Comparison of ENCODE assay signal across 12 cellular contexts in the genomic region with DNA sequence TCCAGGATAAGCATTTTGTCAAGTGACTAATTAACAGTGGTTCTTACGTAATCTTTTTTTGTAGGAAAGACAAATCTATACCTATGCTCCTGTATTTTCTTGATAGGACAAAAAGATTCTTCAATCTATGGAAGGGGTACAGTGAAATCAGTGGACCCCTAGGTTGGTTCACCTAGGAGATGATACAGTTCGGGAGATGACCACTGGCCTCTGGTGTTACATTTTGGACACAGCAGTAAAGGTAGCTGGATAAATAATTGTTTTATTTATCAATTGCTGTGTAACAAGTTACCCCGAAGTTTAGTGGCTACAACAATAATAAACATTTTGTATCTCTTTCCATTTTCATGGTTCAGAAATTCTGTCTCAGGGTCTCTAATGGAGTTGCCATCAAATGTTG.
A peak's percentile ranks its signal among the peaks of the same experiment; 100 is the strongest.
DNase-seq lines count a peak whose midpoint lies in the region; ATAC-seq and TF ChIP-seq lines count a peak whose summit lies in the region.
"Had no signal": no experiment of that assay in that cellular context is flagged by ENCODE, and none has a peak within 500 bp of the region (broad histone marks: within the 10 kb centered on the region; RNA-seq: fewer than 3 reads in every experiment).

No MANE protein-coding gene starts in this region.

- H3K9me3 Mint-ChIP-seq in endothelial cell (ENCODE audit: unreplicated experiment) = no peaks in the 10 kb centered on the region
- H3K9me3 Mint-ChIP-seq in neural crest cell = no peaks in the 10 kb centered on the region
- peaks cover 14% of the 10 kb centered on the region for H3K9me3 Mint-ChIP-seq in activated CD8-positive, alpha-beta memory T cell treated with anti-CD3 and anti-CD28 coated beads, Interleukin-2, amount 10 ng/mL, durations not matched to agents 7 days and 5 days (ENCODE audit: low read depth)

- no TSS peak for BruUV-seq in OCI-LY7 (replicated peaks; lab: Mats Ljungman, UMichigan)

- in situ Hi-C loops in GM23248 (cut with MboI) = no loop called here

- intact Hi-C loops in OCI-LY7 (cut with micrococcal nuclease; ENCODE audit: unreplicated experiment) = no loop called here

- no peaks in the 10 kb centered on the region for H3K27me3 ChIP-seq in GM23248 (replicated peaks; ENCODE audit: insufficient read depth)

- H3K4me1 ChIP-seq in GM23248 (ENCODE audit: insufficient read depth) = no peaks in the 10 kb centered on the region
- H3K4me1 ChIP-seq in OCI-LY7 (ENCODE audit: insufficient read depth, low read length, poor library complexity, severe bottlenecking) = no peaks in the 10 kb centered on the region

- H4K20me1 ChIP-seq in GM23248 (ENCODE audit: insufficient read depth) (no peaks in the 10 kb centered on the region), OCI-LY7 (ENCODE audit: insufficient read depth, low read length) (no peaks in the 10 kb centered on the region)

- H3K4me3 ChIP-seq in GM23248 = no peak overlapping the region
- no peak overlapping the region for H3K4me3 ChIP-seq in OCI-LY7 (ENCODE audit: low read depth, low read length, poor library complexity, severe bottlenecking)

- H3K4me3 Mint-ChIP-seq in endothelial cell (ENCODE audit: unreplicated experiment) (no peak overlapping the region), neural crest cell (no peak overlapping the region)
- no peak overlapping the region for H3K4me3 Mint-ChIP-seq in activated CD8-positive, alpha-beta memory T cell treated with anti-CD3 and anti-CD28 coated beads, Interleukin-2, amount 10 ng/mL, durations not matched to agents 7 days and 5 days
- H3K4me3 Mint-ChIP-seq: naive thymus-derived CD4-positive, alpha-beta T cell had no signal

- H3K9me3 ChIP-seq in GM23248 (ENCODE audit: low read depth) (no peaks in the 10 kb centered on the region), OCI-LY7 (ENCODE audit: low read length) (no peaks in the 10 kb centered on the region)

- TF ChIP-seq CTCF in OCI-LY7 (conservative IDR thresholded peaks at IDR 0.05; ENCODE audit: low read length) (0 out of 2 replicates have a peak, but pooled peaks have one; percentile 20), endothelial cell (IDR thresholded peaks at IDR 0.05; ENCODE audit: unreplicated experiment) (peak; percentile 49), neural crest cell (conservative IDR thresholded peaks at IDR 0.05) (peak; percentile 21)

- POLR2A ChIA-PET in OCI-LY7 (lab: Charles Lee) = no interaction called here

- no peaks in the 10 kb centered on the region for H3K79me2 ChIP-seq in GM23248 (ENCODE audit: insufficient read depth)
- no peaks in the 10 kb centered on the region for H3K79me2 ChIP-seq in OCI-LY7 (ENCODE audit: insufficient read depth, low read depth, low read length)

- no peaks in the 10 kb centered on the region for H3K36me3 ChIP-seq in GM23248 (ENCODE audit: low read depth)
- H3K36me3 ChIP-seq in OCI-LY7 (ENCODE audit: insufficient read depth, low read length) = no peaks in the 10 kb centered on the region

- DNase-seq in GM23248 (peak; percentile 18), OCI-LY7 (ENCODE audit: low spot score) (no peak), endothelial cell (ENCODE audit: low spot score) (peak; percentile 18), neural crest cell (ENCODE audit: low read depth, low spot score) (no peak), globus pallidus (ENCODE audit: low spot score) (no peak), NCI-H226 (no peak)
- no peak for DNase-seq in activated CD8-positive, alpha-beta memory T cell treated with anti-CD3 and anti-CD28 coated beads, Interleukin-2, amount 10 ng/mL, durations not matched to agents 7 days and 5 days
- DNase-seq: aorta; naive thymus-derived CD4-positive, alpha-beta T cell; NCI-H1417 treated with DMSO at 0.1 percent for 48 hours; NCI-H526 had no signal

- H3K4me2 ChIP-seq in GM23248 (ENCODE audit: unreplicated experiment) (no peak overlapping the region), OCI-LY7 (ENCODE audit: low read length) (no peak overlapping the region)

- WGBS in GM23248 (ENCODE audit: low coverage in 1 of 2, low lambda C conversion rate in 2 of 2, missing lambda C conversion rate in 2 of 2), 2 experiments = 45 to 48% methylated on average over 3 of the region's 3 CpGs

- ATAC-seq in activated CD8-positive, alpha-beta memory T cell treated with anti-CD3 and anti-CD28 coated beads, Interleukin-2, amount 10 ng/mL, durations not matched to agents 7 days and 5 days = no peak
- ATAC-seq: naive thymus-derived CD4-positive, alpha-beta T cell had no signal

- H3K4me1 Mint-ChIP-seq in endothelial cell (ENCODE audit: unreplicated experiment) (no peaks in the 10 kb centered on the region), neural crest cell (no peaks in the 10 kb centered on the region)
- H3K4me1 Mint-ChIP-seq in activated CD8-positive, alpha-beta memory T cell treated with anti-CD3 and anti-CD28 coated beads, Interleukin-2, amount 10 ng/mL, durations not matched to agents 7 days and 5 days = no peaks in the 10 kb centered on the region
- H3K4me1 Mint-ChIP-seq: naive thymus-derived CD4-positive, alpha-beta T cell had no signal

- H3K27ac ChIP-seq in GM23248 (no peak overlapping the region), OCI-LY7 (ENCODE audit: low read depth, low read length, poor library complexity, severe bottlenecking) (no peak overlapping the region)
- H3K27ac ChIP-seq: VCaP had no signal

- no peak overlapping the region for H3K9ac ChIP-seq in GM23248

- H3K27me3 Mint-ChIP-seq in endothelial cell (ENCODE audit: unreplicated experiment) (peaks cover 1% of the 10 kb centered on the region), neural crest cell (ENCODE audit: low read depth) (no peaks in the 10 kb centered on the region)
- no peaks in the 10 kb centered on the region for H3K27me3 Mint-ChIP-seq in activated CD8-positive, alpha-beta memory T cell treated with anti-CD3 and anti-CD28 coated beads, Interleukin-2, amount 10 ng/mL, durations not matched to agents 7 days and 5 days
- H3K27me3 Mint-ChIP-seq: naive thymus-derived CD4-positive, alpha-beta T cell had no signal

- H2AFZ ChIP-seq in GM23248 (no peak overlapping the region), OCI-LY7 (ENCODE audit: low read length) (no peak overlapping the region)

- CTCF ChIA-PET in OCI-LY7 (lab: Charles Lee; ENCODE audit: unreplicated experiment) = no interaction called here
- CTCF ChIA-PET in activated CD8-positive, alpha-beta memory T cell treated with anti-CD3 and anti-CD28 coated beads, Interleukin-2, amount 10 ng/mL, durations not matched to agents 7 days and 5 days (lab: Charles Lee) = no interaction called here

- no peaks in the 10 kb centered on the region for H3K9me2 ChIP-seq in GM23248 (ENCODE audit: insufficient read depth)
- H3K9me2 ChIP-seq in OCI-LY7 (ENCODE audit: insufficient read depth, low read length) = no peaks in the 10 kb centered on the region

- no peaks in the 10 kb centered on the region for H3F3A ChIP-seq in GM23248 (ENCODE audit: insufficient read depth)

- H3K36me3 Mint-ChIP-seq in endothelial cell (ENCODE audit: low read depth, unreplicated experiment) (no peaks in the 10 kb centered on the region), neural crest cell (ENCODE audit: low read depth) (no peaks in the 10 kb centered on the region)
- H3K36me3 Mint-ChIP-seq in activated CD8-positive, alpha-beta memory T cell treated with anti-CD3 and anti-CD28 coated beads, Interleukin-2, amount 10 ng/mL, durations not matched to agents 7 days and 5 days = no peaks in the 10 kb centered on the region
- H3K36me3 Mint-ChIP-seq: naive thymus-derived CD4-positive, alpha-beta T cell had no signal

- H3K27ac Mint-ChIP-seq in endothelial cell (ENCODE audit: unreplicated experiment) (no peak overlapping the region), neural crest cell (ENCODE audit: unreplicated experiment) (no peak overlapping the region)
- H3K27ac Mint-ChIP-seq in activated CD8-positive, alpha-beta memory T cell treated with anti-CD3 and anti-CD28 coated beads, Interleukin-2, amount 10 ng/mL, durations not matched to agents 7 days and 5 days = no peak overlapping the region
- H3K27ac Mint-ChIP-seq: naive thymus-derived CD4-positive, alpha-beta T cell had no signal

Comparison
In these comparisons a context has a peak if more than half of its experiments do, and no peak if none do; other contexts are left out.
1. DNase-seq: peak in GM23248 (single experiment) and endothelial cell (single experiment); none in OCI-LY7 (single experiment), neural crest cell (single experiment), globus pallidus (single experiment), NCI-H226 (single experiment) and activated CD8-positive, alpha-beta memory T cell treated with anti-CD3 and anti-CD28 coated beads, Interleukin-2, amount 10 ng/mL, durations not matched to agents 7 days and 5 days (single experiment).
2. Peak in every context shown above with its lines, with median percentiles within 50 percentile points of each other: CTCF ChIP-seq.